In genomic region chr11:45110562-45110961, GRCh38 we compare ENCODE assay signal across 8 cellular contexts. TPM values are rescaled to one million over a fixed set of nuclear protein-coding genes. Genes with fewer than 3 reads are reported as not detected.
A peak's percentile ranks its signal among the peaks of the same experiment; 100 is the strongest.
DNase-seq lines count a peak whose midpoint lies in the region; ATAC-seq and TF ChIP-seq lines count a peak whose summit lies in the region.

No MANE protein-coding gene starts in this region.

- intact Hi-C loops in prostate gland (cut with DNase I): loop anchor here (1.0 to 10.0 kb wide), 3 partner anchors 124 to 223 kb away; no protein-coding TSS in a partner anchor

- no peak for ATAC-seq in HG02623 (IDR thresholded peaks at IDR 0.05; ENCODE audit: unreplicated experiment)
- no peak for ATAC-seq in HG03342 (IDR thresholded peaks at IDR 0.05; ENCODE audit: unreplicated experiment)

- H3K9me3 ChIP-seq in cardiac muscle cell (ENCODE audit: low read depth): no peaks in the 10 kb centered on the region
- no peaks in the 10 kb centered on the region for H3K9me3 ChIP-seq in prostate gland

- TF ChIP-seq POLR2A in prostate gland (IDR thresholded peaks at IDR 0.05): no peak

- no peaks in the 10 kb centered on the region for H3K36me3 ChIP-seq in cardiac muscle cell
- H3K36me3 ChIP-seq in prostate gland: no peaks in the 10 kb centered on the region

- H3K27me3 ChIP-seq in cardiac muscle cell (peaks cover 6% of the 10 kb centered on the region), prostate gland (replicated peaks; ENCODE audit: insufficient read depth) (no peaks in the 10 kb centered on the region)

- no peak overlapping the region for H3K4me3 ChIP-seq in cardiac muscle cell
- no peak overlapping the region for H3K4me3 ChIP-seq in prostate gland

- TF ChIP-seq CTCF in cardiac muscle cell (IDR thresholded peaks at IDR 0.05; ENCODE audit: low read depth, low read length) (peak; percentile 66), prostate gland (IDR thresholded peaks at IDR 0.05) (peak; percentile 61 to 93 (median 84))

- DNase-seq in COLO829 (ENCODE audit: low spot score) (peak; percentile 63), GM19238 (ENCODE audit: insufficient read length, low spot score) (peak; percentile 56), NCI-H2227 treated with DMSO at 0.1 percent for 48 hours (lab: John Stamatoyannopoulos, UW) (peak; percentile 66), cardiac muscle cell (ENCODE audit: low read depth in 1 of 2, low spot score in 1 of 2) (peak; percentile 75 to 83), prostate gland (ENCODE audit: low spot score) (peak; percentile 65)
- DNase-seq in activated T-cell treated with anti-CD3 and anti-CD28 coated beads, Interleukin-2, amount 50 U/mL, for 1 hour: peak; percentile 41

- no peak overlapping the region for H3K27ac ChIP-seq in cardiac muscle cell
- no peak overlapping the region for H3K27ac ChIP-seq in prostate gland

- WGBS in prostate gland: 10% methylated on average over 10 of the region's 10 CpGs

- peaks cover 9% of the 10 kb centered on the region for H3K4me1 ChIP-seq in cardiac muscle cell (ENCODE audit: low read depth)
- no peaks in the 10 kb centered on the region for H3K4me1 ChIP-seq in prostate gland (replicated peaks)

RNA-seq across cellular contexts. Expression of gene PRDM11, which starts 35.9 kb away (rescaled TPM):
- total RNA-seq in cardiac muscle cell: 15.9 and 20.5 TPM in 2 replicates
- polyA plus RNA-seq in cardiac muscle cell: 11.3 and 11.8 TPM in 2 replicates
- 10 to 100 TPM; 13.1 to 15.3 TPM for total RNA-seq in prostate gland
